Comparison of ENCODE assay signal across 20 cellular contexts in the genomic region with DNA sequence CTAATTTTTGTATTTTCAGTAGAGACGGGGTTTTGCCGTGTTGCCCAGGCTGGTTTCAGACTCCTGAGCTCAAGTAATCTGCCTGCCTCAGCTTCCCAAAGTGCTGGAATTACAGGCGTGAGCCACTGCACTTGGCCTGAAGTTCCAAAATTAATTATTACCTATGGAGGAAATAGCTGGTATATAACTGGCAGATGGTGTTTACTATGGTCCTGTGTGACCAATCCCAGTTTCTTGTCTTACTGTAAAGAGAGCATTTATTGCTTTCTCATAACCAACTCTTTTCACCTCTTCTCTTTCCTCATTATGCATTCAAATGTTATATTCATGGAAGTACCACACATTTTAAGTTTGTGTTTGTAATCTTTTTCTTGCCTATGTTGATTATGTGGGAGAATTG.
"Had no signal": no experiment of that assay in that cellular context is flagged by ENCODE, and none has a peak within 500 bp of the region (broad histone marks: within the 10 kb centered on the region; RNA-seq: fewer than 3 reads in every experiment).

No MANE protein-coding gene starts in this region.

- DNase-seq: dorsolateral prefrontal cortex; effector CD4-positive, alpha-beta T cell; hypothalamus; immature natural killer cell; islet precursor cell; kidney glomerular epithelial cell; mesenchymal stem cell; naive thymus-derived CD4-positive, alpha-beta T cell; stimulated activated CD4-positive, alpha-beta T cell treated with anti-CD3 and anti-CD28 coated beads, Interleukin-2, amount 100 ng/mL, for 24 hours; stimulated activated CD4-positive, alpha-beta T cell treated with anti-CD3 and anti-CD28 coated beads, Interleukin-4, amount 100 ng/mL, for 24 hours; stimulated activated naive B cell treated with anti-CD40 and anti-IgM and Interleukin-4, amounts not matched to agents 10 μg/mL and 1 μg/mL and 100 μg/mL, for 72 hours; upper lobe of right lung; uterus had no signal

- H3K27ac Mint-ChIP-seq: immature natural killer cell; mesothelial cell of epicardium; nephron; neural progenitor cell; progenitor cell of endocrine pancreas; stimulated activated naive B cell treated with anti-CD40 and anti-IgM and Interleukin-4, amounts not matched to agents 10 μg/mL and 1 μg/mL and 100 μg/mL, for 72 hours; stimulated activated naive CD8-positive, alpha-beta T cell treated with anti-CD3 and anti-CD28 coated beads, Interleukin-15, Interleukin-2, amounts not matched to agents 100 ng/mL and 50 ng/mL, for 24 hours had no signal

- H3K9me3 Mint-ChIP-seq: immature natural killer cell; mesothelial cell of epicardium; naive thymus-derived CD4-positive, alpha-beta T cell; nephron; neural progenitor cell; stimulated activated naive B cell treated with anti-CD40 and anti-IgM and Interleukin-4, amounts not matched to agents 10 μg/mL and 1 μg/mL and 100 μg/mL, for 72 hours; stimulated activated naive CD8-positive, alpha-beta T cell treated with anti-CD3 and anti-CD28 coated beads, Interleukin-15, Interleukin-2, amounts not matched to agents 100 ng/mL and 50 ng/mL, for 24 hours had no signal

- H3K27me3 Mint-ChIP-seq: naive thymus-derived CD4-positive, alpha-beta T cell; progenitor cell of endocrine pancreas; stimulated activated naive B cell treated with anti-CD40 and anti-IgM and Interleukin-4, amounts not matched to agents 10 μg/mL and 1 μg/mL and 100 μg/mL, for 72 hours; stimulated activated naive CD8-positive, alpha-beta T cell treated with anti-CD3 and anti-CD28 coated beads, Interleukin-15, Interleukin-2, amounts not matched to agents 100 ng/mL and 50 ng/mL, for 24 hours had no signal

- H3K4me1 Mint-ChIP-seq: immature natural killer cell; mesothelial cell of epicardium; nephron; neural progenitor cell; stimulated activated naive B cell treated with anti-CD40 and anti-IgM and Interleukin-4, amounts not matched to agents 10 μg/mL and 1 μg/mL and 100 μg/mL, for 72 hours had no signal

- H3K4me3 Mint-ChIP-seq: immature natural killer cell; mesothelial cell of epicardium; naive thymus-derived CD4-positive, alpha-beta T cell; nephron; neural progenitor cell; stimulated activated naive B cell treated with anti-CD40 and anti-IgM and Interleukin-4, amounts not matched to agents 10 μg/mL and 1 μg/mL and 100 μg/mL, for 72 hours; stimulated activated naive CD8-positive, alpha-beta T cell treated with anti-CD3 and anti-CD28 coated beads, Interleukin-15, Interleukin-2, amounts not matched to agents 100 ng/mL and 50 ng/mL, for 24 hours had no signal

- ATAC-seq: left lobe of liver; naive thymus-derived CD4-positive, alpha-beta T cell; sciatic nerve; stimulated activated naive B cell treated with anti-CD40 and anti-IgM and Interleukin-4, amounts not matched to agents 10 μg/mL and 1 μg/mL and 100 μg/mL, for 72 hours; upper lobe of right lung had no signal
